2 cellular contexts compared by ENCODE assay signal in genomic region chr19:556611-557382, GRCh38.
A peak's percentile ranks its signal among the peaks of the same experiment; 100 is the strongest.
TF ChIP-seq lines count a peak whose summit lies in the region.

No MANE protein-coding gene starts in this region.

TF ChIP-seq in A549, 52 proteins besides CTCF, POLR2A, EP300 and RAD21:
- TF ChIP-seq JUN (IDR thresholded peaks at IDR 0.05) (no peak), BHLHE40 (IDR thresholded peaks at IDR 0.05; ENCODE audit: low read depth, low read length) (no peak), CBX2 (IDR thresholded peaks at IDR 0.05; ENCODE audit: borderline replicate concordance, low read depth) (no peak), ESRRA (IDR thresholded peaks at IDR 0.05; ENCODE audit: borderline replicate concordance, low read length) (no peak), ZFP36 (IDR thresholded peaks at IDR 0.05; ENCODE audit: borderline replicate concordance, partially characterized antibody) (no peak), HES2 (IDR thresholded peaks at IDR 0.05) (no peak)

TF ChIP-seq in HEK293, 187 proteins besides CTCF, POLR2A, EP300 and RAD21:
- TF ChIP-seq ZSCAN18 (tag by site-specific recombination; IDR thresholded peaks at IDR 0.05) (no peak), ZNF10 (tag by site-specific recombination; IDR thresholded peaks at IDR 0.05) (0 out of 2 replicates have a peak, but pooled peaks have one; percentile 44)
